In genomic region chr1:247386695-247387094, GRCh38 we compare ENCODE assay signal across 1 cellular context.
TF ChIP-seq lines count a peak whose summit lies in the region.

No MANE protein-coding gene starts in this region.

TF ChIP-seq in HepG2, 621 proteins besides CTCF, POLR2A, EP300 and RAD21:
- peak; percentile 81 for TF ChIP-seq MAFF (IDR thresholded peaks at IDR 0.05; ENCODE audit: low read depth, low read length)
- TF ChIP-seq ZBTB43 (CRISPR knock-in tag; conservative IDR thresholded peaks at IDR 0.05), result no peak
- no peak for TF ChIP-seq PAX8 (CRISPR knock-in tag; IDR thresholded peaks at IDR 0.05; ENCODE audit: borderline replicate concordance)
- no peak for TF ChIP-seq ZNF124 (CRISPR knock-in tag; IDR thresholded peaks at IDR 0.05)
- TF ChIP-seq MAFK (conservative IDR thresholded peaks at IDR 0.05 in 1 of 2, IDR thresholded peaks at IDR 0.05 in 1 of 2; ENCODE audit: low read length in 2 of 2), result peak; percentile 77 to 89
TF ChIP-seq in HepG2: peak in this region for 2.
